ENCODE assay signal across 14 cellular contexts in the genomic region with DNA sequence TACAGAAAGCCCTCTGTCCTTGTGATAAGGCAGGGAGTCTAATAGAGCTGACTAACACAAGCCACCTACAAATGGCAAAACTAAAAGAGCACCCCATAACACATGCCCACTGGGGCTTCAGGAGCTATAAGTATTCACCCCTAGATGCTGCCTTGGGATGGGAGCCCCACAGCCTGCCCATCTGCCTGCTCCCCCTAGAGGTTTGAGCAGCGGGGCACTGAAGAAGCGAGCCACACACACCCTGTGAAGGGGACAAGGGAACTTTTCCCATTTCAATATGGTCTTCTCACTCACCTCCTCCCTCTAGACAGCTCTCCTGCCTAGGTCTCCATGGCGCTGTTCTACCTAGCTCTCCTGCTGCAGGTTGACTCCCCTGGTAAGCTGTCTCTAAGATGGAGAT.
"Had no signal": no experiment of that assay in that cellular context is flagged by ENCODE, and none has a peak within 500 bp of the region (broad histone marks: within the 10 kb centered on the region; RNA-seq: fewer than 3 reads in every experiment).

No MANE protein-coding gene starts in this region.

- FAIRE-seq: astrocyte, frontal cortex had no signal

- H3K36me3 Mint-ChIP-seq: natural killer cell had no signal

- H3K27me3 ChIP-seq: cardiac muscle cell, heart left ventricle, left lung, stomach had no signal

- DNase-seq: activated CD4-positive, alpha-beta T cell treated with anti-CD3 and anti-CD28 coated beads for 48 hours; activated CD8-positive, alpha-beta memory T cell treated with anti-CD3 and anti-CD28 coated beads for 24 hours; activated naive CD4-positive, alpha-beta T cell treated with Interleukin-2 at 50 U/mL for 16 hours; activated naive CD8-positive, alpha-beta T cell treated with anti-CD3 and anti-CD28 coated beads, Interleukin-2, amount 50 U/mL, for 24 hours; heart left ventricle; islet precursor cell; left lung; natural killer cell; stimulated activated CD4-positive, alpha-beta T cell treated with anti-CD3 and anti-CD28 coated beads, Interleukin-15, amount 100 ng/mL, for 24 hours; stimulated activated CD4-positive, alpha-beta T cell treated with anti-CD3 and anti-CD28 coated beads, Interleukin-4, amount 100 ng/mL, for 24 hours; stomach had no signal

- ATAC-seq: activated naive CD8-positive, alpha-beta T cell treated with anti-CD3 and anti-CD28 coated beads, Interleukin-2, amount 50 U/mL, for 24 hours; heart left ventricle; left lung; natural killer cell had no signal

- H3K27me3 Mint-ChIP-seq: activated naive CD8-positive, alpha-beta T cell treated with anti-CD3 and anti-CD28 coated beads, Interleukin-2, amount 50 U/mL, for 24 hours had no signal

- H3K9me3 Mint-ChIP-seq: activated naive CD8-positive, alpha-beta T cell treated with anti-CD3 and anti-CD28 coated beads, Interleukin-2, amount 50 U/mL, for 24 hours; natural killer cell had no signal

- H3K4me3 ChIP-seq: cardiac muscle cell, heart left ventricle, left lung, stomach had no signal

- H3K4me3 Mint-ChIP-seq: activated naive CD8-positive, alpha-beta T cell treated with anti-CD3 and anti-CD28 coated beads, Interleukin-2, amount 50 U/mL, for 24 hours; natural killer cell had no signal

- H3K9me3 ChIP-seq: heart left ventricle, left lung, stomach had no signal

- H3K36me3 ChIP-seq: cardiac muscle cell, heart left ventricle, left lung, stomach had no signal

- H3K27ac Mint-ChIP-seq: activated naive CD8-positive, alpha-beta T cell treated with anti-CD3 and anti-CD28 coated beads, Interleukin-2, amount 50 U/mL, for 24 hours; natural killer cell had no signal

- H3K4me1 Mint-ChIP-seq: natural killer cell had no signal

- H3K27ac ChIP-seq: cardiac muscle cell, heart left ventricle, left lung, stomach had no signal
